In the genomic region with DNA sequence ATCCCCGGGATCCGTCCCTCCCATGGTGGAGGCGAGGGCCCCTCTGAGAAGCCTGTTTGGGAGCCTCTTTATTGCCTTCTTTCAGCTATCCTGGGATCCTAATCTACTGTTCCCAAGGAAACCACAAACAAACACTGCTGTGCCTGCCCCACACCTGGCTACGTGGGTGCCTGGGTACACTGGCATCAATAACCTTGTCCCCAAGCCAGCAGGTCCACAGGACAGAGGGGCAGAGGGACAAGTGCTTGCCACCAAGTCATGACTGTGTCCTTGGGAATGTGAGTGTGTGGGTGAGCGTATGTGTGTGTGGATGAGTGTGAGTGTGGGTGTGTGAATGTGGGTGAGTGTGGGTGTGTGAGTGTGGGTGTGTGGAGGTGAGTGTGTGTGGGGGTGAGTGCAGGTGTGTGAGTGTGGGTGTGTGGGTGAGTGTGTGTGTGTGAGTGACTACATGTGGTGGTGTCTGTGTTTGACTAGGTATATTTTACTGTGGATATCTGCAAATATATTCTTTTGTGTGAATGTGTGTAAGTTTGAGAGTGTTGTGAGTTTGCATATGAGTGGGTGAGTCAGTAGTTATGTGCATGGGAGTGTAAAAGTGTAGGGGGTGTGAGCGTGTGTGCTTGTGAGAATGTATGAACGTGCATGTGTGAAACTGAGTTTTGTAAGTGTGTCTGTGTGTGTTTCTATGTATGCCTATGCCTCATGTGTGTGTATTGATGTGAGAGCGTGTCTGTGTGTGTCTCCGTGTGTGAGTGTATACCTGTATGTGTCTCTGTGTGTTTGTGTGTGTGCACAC, we compare ENCODE assay signal across 1 cellular context.
TF ChIP-seq lines count a peak whose summit lies in the region.

No MANE protein-coding gene starts in this region.

TF ChIP-seq in SK-N-SH, 30 proteins besides CTCF, POLR2A, EP300 and RAD21 (continued from another document):
- TF ChIP-seq ZBTB33 (IDR thresholded peaks at IDR 0.05; ENCODE audit: borderline replicate concordance, low read depth), result no peak
